ENCODE assay signal across 9 cellular contexts in the genomic region with DNA sequence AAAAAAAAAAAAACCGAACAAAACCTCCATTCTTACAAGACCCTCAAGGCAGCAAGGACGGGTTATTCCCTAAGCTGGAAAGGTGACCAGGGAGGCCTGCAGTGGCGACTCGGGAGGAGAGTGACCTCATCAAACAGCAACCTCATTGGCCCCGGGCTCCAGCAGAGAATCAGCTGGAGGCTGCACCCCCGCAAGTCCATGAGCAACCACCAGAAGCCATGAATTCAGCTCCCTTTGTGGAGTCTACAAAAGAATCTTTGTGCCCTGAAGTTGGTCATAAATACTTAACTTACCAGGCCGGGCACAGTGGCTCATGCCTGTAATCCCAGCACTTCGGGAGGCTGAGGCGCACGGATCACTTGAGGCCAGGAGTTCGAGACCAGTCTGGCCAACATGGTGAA.
DNase-seq lines count a peak whose midpoint lies in the region; ATAC-seq, FAIRE-seq and TF ChIP-seq lines count a peak whose summit lies in the region.
"Had no signal": no experiment of that assay in that cellular context is flagged by ENCODE, and none has a peak within 500 bp of the region (broad histone marks: within the 10 kb centered on the region; RNA-seq: fewer than 3 reads in every experiment).

No MANE protein-coding gene starts in this region.

- CTCF ChIA-PET in activated CD8-positive, alpha-beta T cell treated with anti-CD3 and anti-CD28 coated beads, Interleukin-2, amount 10 ng/mL, durations not matched to agents 7 days and 5 days (lab: Charles Lee) = no interaction called here
- CTCF ChIA-PET in activated CD8-positive, alpha-beta T cell treated with anti-CD3 and anti-CD28 coated beads for 36 hours (lab: Charles Lee) = interaction anchor here (0.6 to 0.8 kb wide), 2 partner anchors 292 to 335 kb away, joined by 3 to 4 read pairs; no protein-coding TSS in a partner anchor

- no peak for TF ChIP-seq POLR2A in tibial nerve (IDR thresholded peaks at IDR 0.05)

- POLR2A ChIA-PET in activated CD8-positive, alpha-beta T cell treated with anti-CD3 and anti-CD28 coated beads, Interleukin-2, amount 10 ng/mL, durations not matched to agents 7 days and 5 days (lab: Charles Lee) = no interaction called here
- POLR2A ChIA-PET in activated CD8-positive, alpha-beta T cell treated with anti-CD3 and anti-CD28 coated beads for 36 hours (lab: Charles Lee) = no interaction called here

- intact Hi-C loops in activated CD8-positive, alpha-beta T cell treated with anti-CD3 and anti-CD28 coated beads for 36 hours (cut with micrococcal nuclease) = no loop called here
- intact Hi-C loops in kidney (cut with DNase I) = no loop called here

- peak in 1 of 2 donors; percentile 15 for TF ChIP-seq EP300 in tibial nerve (IDR thresholded peaks at IDR 0.05)

- no peak overlapping the region for H3K27ac ChIP-seq in kidney (ENCODE audit: low read depth in 2 of 2, low read length in 2 of 2)
- peak overlapping the region; percentile 52 to 91 (median 84) for H3K27ac ChIP-seq in tibial nerve

- no peak for DNase-seq in activated CD8-positive, alpha-beta T cell treated with anti-CD3 and anti-CD28 coated beads, Interleukin-2, amount 10 ng/mL, durations not matched to agents 7 days and 5 days
- DNase-seq in activated CD8-positive, alpha-beta T cell treated with anti-CD3 and anti-CD28 coated beads for 36 hours = no peak
- DNase-seq in adipocyte (ENCODE audit: low read depth) (peak; percentile 48), kidney (peak; percentile 65), tibial nerve (ENCODE audit: low spot score in 2 of 2) (no peak), mesenteric fat pad (ENCODE audit: low spot score) (no peak), NCI-H1436 treated with DMSO at 0.1 percent for 48 hours (lab: John Stamatoyannopoulos, UW) (no peak)
- no peak for DNase-seq in effector CD8-positive, alpha-beta T cell (lab: John Stamatoyannopoulos, UW)
- DNase-seq: NCI-H524 had no signal

- peaks cover 21% of the 10 kb centered on the region for H3K27me3 Mint-ChIP-seq in activated CD8-positive, alpha-beta T cell treated with anti-CD3 and anti-CD28 coated beads, Interleukin-2, amount 10 ng/mL, durations not matched to agents 7 days and 5 days (ENCODE audit: low read depth)
- H3K27me3 Mint-ChIP-seq in activated CD8-positive, alpha-beta T cell treated with anti-CD3 and anti-CD28 coated beads for 36 hours = peaks cover 7% of the 10 kb centered on the region

- no peak for TF ChIP-seq CTCF in activated CD8-positive, alpha-beta T cell treated with anti-CD3 and anti-CD28 coated beads for 36 hours (IDR thresholded peaks at IDR 0.05)
- no peak for TF ChIP-seq CTCF in kidney (IDR thresholded peaks at IDR 0.05; ENCODE audit: borderline replicate concordance, extremely low read depth, insufficient read depth)
- no peak for TF ChIP-seq CTCF in tibial nerve (IDR thresholded peaks at IDR 0.05)

- peak overlapping the region; percentile 78 for H3K9ac ChIP-seq in adipocyte (ENCODE audit: low read length)
- no peak overlapping the region for H3K9ac ChIP-seq in kidney (ENCODE audit: low read length in 2 of 2)

- FAIRE-seq in kidney (lab: Jason Lieb, UNC) = no peak

- H3K4me3 ChIP-seq in adipocyte (ENCODE audit: low read length) (peak overlapping the region; percentile 80), kidney (ENCODE audit: low read length in 2 of 2) (peak overlapping the region in 1 of 2 donors; percentile 77), tibial nerve (peak overlapping the region; percentile 21 to 52 (median 38))

- H3K4me3 Mint-ChIP-seq in activated CD8-positive, alpha-beta T cell treated with anti-CD3 and anti-CD28 coated beads, Interleukin-2, amount 10 ng/mL, durations not matched to agents 7 days and 5 days = peak overlapping the region; percentile 70
- H3K4me3 Mint-ChIP-seq in activated CD8-positive, alpha-beta T cell treated with anti-CD3 and anti-CD28 coated beads for 36 hours = no peak overlapping the region

- WGBS in tibial nerve, 2 donors = 42 to 58% methylated on average over 11 of the region's 11 CpGs

- H3K4me1 ChIP-seq in adipocyte (ENCODE audit: control insufficient read depth, insufficient read depth, low read length) (peaks cover 27% of the 10 kb centered on the region), kidney (ENCODE audit: control insufficient read depth in 1 of 2, insufficient read depth in 1 of 2, low read depth in 1 of 2, low read length in 2 of 2) (no peaks in the 10 kb centered on the region), tibial nerve (peaks cover 0 to 37% (median 18%) of the 10 kb centered on the region in 4 donors)

- no peaks in the 10 kb centered on the region for H3K27me3 ChIP-seq in adipocyte (replicated peaks; ENCODE audit: control insufficient read depth, insufficient read depth, low read length)
- H3K27me3 ChIP-seq in tibial nerve = no peaks in the 10 kb centered on the region

- peaks cover 24% of the 10 kb centered on the region for H3K4me1 Mint-ChIP-seq in activated CD8-positive, alpha-beta T cell treated with anti-CD3 and anti-CD28 coated beads, Interleukin-2, amount 10 ng/mL, durations not matched to agents 7 days and 5 days (ENCODE audit: low read depth)
- peaks cover 21% of the 10 kb centered on the region for H3K4me1 Mint-ChIP-seq in activated CD8-positive, alpha-beta T cell treated with anti-CD3 and anti-CD28 coated beads for 36 hours (ENCODE audit: low read depth)

- H3K36me3 Mint-ChIP-seq in activated CD8-positive, alpha-beta T cell treated with anti-CD3 and anti-CD28 coated beads, Interleukin-2, amount 10 ng/mL, durations not matched to agents 7 days and 5 days (ENCODE audit: low read depth) = peaks cover 3% of the 10 kb centered on the region
- H3K36me3 Mint-ChIP-seq in activated CD8-positive, alpha-beta T cell treated with anti-CD3 and anti-CD28 coated beads for 36 hours (ENCODE audit: low read depth) = peaks cover 5% of the 10 kb centered on the region

- no peaks in the 10 kb centered on the region for H3K9me3 Mint-ChIP-seq in activated CD8-positive, alpha-beta T cell treated with anti-CD3 and anti-CD28 coated beads, Interleukin-2, amount 10 ng/mL, durations not matched to agents 7 days and 5 days (ENCODE audit: insufficient read depth)
- H3K9me3 Mint-ChIP-seq in activated CD8-positive, alpha-beta T cell treated with anti-CD3 and anti-CD28 coated beads for 36 hours = peaks cover 1% of the 10 kb centered on the region

- no peaks in the 10 kb centered on the region for H3K9me3 ChIP-seq in adipocyte (ENCODE audit: control insufficient read depth, low read length)
- no peaks in the 10 kb centered on the region for H3K9me3 ChIP-seq in kidney (ENCODE audit: control insufficient read depth in 1 of 2, low read length in 2 of 2)
- H3K9me3 ChIP-seq in tibial nerve = no peaks in the 10 kb centered on the region

- peaks cover 8% of the 10 kb centered on the region for H3K36me3 ChIP-seq in adipocyte (ENCODE audit: control insufficient read depth, insufficient read depth, low read length, severe bottlenecking)
- H3K36me3 ChIP-seq in kidney (ENCODE audit: control insufficient read depth in 1 of 2, insufficient read depth in 2 of 2, low read length in 2 of 2) = peaks cover 0 to 5% of the 10 kb centered on the region in 2 donors
- peaks cover 0 to 21% (median 0%) of the 10 kb centered on the region in 3 donors for H3K36me3 ChIP-seq in tibial nerve

- no peak overlapping the region for H3K27ac Mint-ChIP-seq in activated CD8-positive, alpha-beta T cell treated with anti-CD3 and anti-CD28 coated beads, Interleukin-2, amount 10 ng/mL, durations not matched to agents 7 days and 5 days
- no peak overlapping the region for H3K27ac Mint-ChIP-seq in activated CD8-positive, alpha-beta T cell treated with anti-CD3 and anti-CD28 coated beads for 36 hours

- no peak for ATAC-seq in activated CD8-positive, alpha-beta T cell treated with anti-CD3 and anti-CD28 coated beads, Interleukin-2, amount 10 ng/mL, durations not matched to agents 7 days and 5 days
- ATAC-seq in activated CD8-positive, alpha-beta T cell treated with anti-CD3 and anti-CD28 coated beads for 36 hours = no peak

Comparison
In these comparisons a context has a peak if more than half of its experiments do, and no peak if none do; other contexts are left out.
1. DNase-seq: peak in adipocyte (single experiment) and kidney (single experiment); none in activated CD8-positive, alpha-beta T cell treated with anti-CD3 and anti-CD28 coated beads, Interleukin-2, amount 10 ng/mL, durations not matched to agents 7 days and 5 days (single experiment), activated CD8-positive, alpha-beta T cell treated with anti-CD3 and anti-CD28 coated beads for 36 hours (single experiment), tibial nerve (0 of 2), mesenteric fat pad (single experiment), NCI-H1436 treated with DMSO at 0.1 percent for 48 hours (single experiment) and effector CD8-positive, alpha-beta T cell (single experiment).
2. H3K27ac ChIP-seq: peak in tibial nerve (4 of 4); none in kidney (0 of 2).